ENCODE assay signal across 18 cellular contexts in genomic region chr5:68419101-68419636, GRCh38.
A peak's percentile ranks its signal among the peaks of the same experiment; 100 is the strongest.
DNase-seq lines count a peak whose midpoint lies in the region; ATAC-seq and TF ChIP-seq lines count a peak whose summit lies in the region.
"Had no signal": no experiment of that assay in that cellular context is flagged by ENCODE, and none has a peak within 500 bp of the region (broad histone marks: within the 10 kb centered on the region; RNA-seq: fewer than 3 reads in every experiment).

No MANE protein-coding gene starts in this region.

- H3K4me3 ChIP-seq in Caco-2 (ENCODE audit: low read depth, low read length): no peak overlapping the region
- H3K4me3 ChIP-seq in adipocyte (ENCODE audit: low read length): peak overlapping the region; percentile 55
- no peak overlapping the region for H3K4me3 ChIP-seq in mesodermal cell (ENCODE audit: extremely low read depth, insufficient read depth, low read length, poor library complexity, severe bottlenecking)
- H3K4me3 ChIP-seq in stomach: no peak overlapping the region
- H3K4me3 ChIP-seq in body of pancreas: no peak overlapping the region
- H3K4me3 ChIP-seq: dorsolateral prefrontal cortex, heart right ventricle had no signal

- intact Hi-C loops in Caco-2 (cut with micrococcal nuclease; ENCODE audit: unreplicated experiment) (no loop called here), stomach (cut with DNase I; ENCODE audit: low total_unique reads) (no loop called here), body of pancreas (cut with DNase I) (no loop called here)

- WGBS in mesodermal cell (ENCODE audit: insufficient coverage in 2 of 2), 2 experiments: 93% methylated on average over 2 of the region's 4 CpGs; no CpG with 5 or more reads in 1 of the 2 experiments
- 79 to 86% (median 82%) methylated on average over 4 of the region's 4 CpGs for WGBS in stomach, 5 donors
- WGBS in body of pancreas, 2 donors: 71 to 77% methylated on average over 4 of the region's 4 CpGs

- H3K9me3 Mint-ChIP-seq in Caco-2 (ENCODE audit: unreplicated experiment) (peaks cover 20% of the 10 kb centered on the region), mesothelial cell of epicardium (no peaks in the 10 kb centered on the region)
- H3K9me3 Mint-ChIP-seq: activated naive CD4-positive, alpha-beta T cell treated with anti-CD3 and anti-CD28 coated beads, Interleukin-2, amount 50 U/mL, for 24 hours; activated T-cell treated with anti-CD3 and anti-CD28 coated beads, Interleukin-2, amount 50 U/mL, for 24 hours; neural crest cell; stimulated activated naive CD8-positive, alpha-beta T cell treated with anti-CD3 and anti-CD28 coated beads, Interleukin-15, Interleukin-2, amounts not matched to agents 100 ng/mL and 50 ng/mL, for 24 hours had no signal

- TF ChIP-seq EP300 in stomach (IDR thresholded peaks at IDR 0.05): no peak

- TF ChIP-seq CTCF in Caco-2 (IDR thresholded peaks at IDR 0.05; ENCODE audit: insufficient read depth in 1 of 2, low read depth in 1 of 2, low read length in 1 of 2, severe bottlenecking in 1 of 2, unreplicated experiment in 1 of 2): no peak
- no peak for TF ChIP-seq CTCF in stomach (IDR thresholded peaks at IDR 0.05)
- no peak for TF ChIP-seq CTCF in body of pancreas (IDR thresholded peaks at IDR 0.05)
- TF ChIP-seq CTCF in mesothelial cell of epicardium (IDR thresholded peaks at IDR 0.05; ENCODE audit: unreplicated experiment): no peak

- peaks cover 5% of the 10 kb centered on the region for H3K36me3 Mint-ChIP-seq in Caco-2 (ENCODE audit: insufficient read depth, unreplicated experiment)
- H3K36me3 Mint-ChIP-seq in mesothelial cell of epicardium: no peaks in the 10 kb centered on the region
- H3K36me3 Mint-ChIP-seq: activated naive CD4-positive, alpha-beta T cell treated with anti-CD3 and anti-CD28 coated beads, Interleukin-2, amount 50 U/mL, for 24 hours had no signal

- peaks cover 30% of the 10 kb centered on the region for H3K4me1 Mint-ChIP-seq in Caco-2 (ENCODE audit: low read depth, unreplicated experiment)
- H3K4me1 Mint-ChIP-seq in mesothelial cell of epicardium: peaks cover 35% of the 10 kb centered on the region

- H3K4me3 Mint-ChIP-seq in Caco-2 (ENCODE audit: unreplicated experiment): no peak overlapping the region
- H3K4me3 Mint-ChIP-seq in mesothelial cell of epicardium: no peak overlapping the region
- H3K4me3 Mint-ChIP-seq: activated naive CD4-positive, alpha-beta T cell treated with anti-CD3 and anti-CD28 coated beads, Interleukin-2, amount 50 U/mL, for 24 hours; activated T-cell treated with anti-CD3 and anti-CD28 coated beads, Interleukin-2, amount 50 U/mL, for 24 hours; neural crest cell; stimulated activated naive CD8-positive, alpha-beta T cell treated with anti-CD3 and anti-CD28 coated beads, Interleukin-15, Interleukin-2, amounts not matched to agents 100 ng/mL and 50 ng/mL, for 24 hours had no signal

- H3K4me1 ChIP-seq in Caco-2 (peaks cover 11% of the 10 kb centered on the region), adipocyte (ENCODE audit: control insufficient read depth, insufficient read depth, low read length) (peaks cover 50% of the 10 kb centered on the region), mesodermal cell (ENCODE audit: control insufficient read depth, insufficient read depth, low read length, poor library complexity, severe bottlenecking) (peaks cover 20% of the 10 kb centered on the region), stomach (peaks cover 5 to 27% (median 13%) of the 10 kb centered on the region in 4 donors), body of pancreas (peaks cover 8% of the 10 kb centered on the region)

- CTCF ChIA-PET in Caco-2 (lab: Charles Lee): no interaction called here

- peak overlapping the region; percentile 83 for H3K9ac ChIP-seq in adipocyte (ENCODE audit: low read length)
- H3K9ac ChIP-seq: KMS-11 had no signal

- H3K27ac ChIP-seq in mesodermal cell (ENCODE audit: low read depth, low read length, severe bottlenecking): peak overlapping the region; percentile 79
- H3K27ac ChIP-seq in stomach: peak overlapping the region in 4 of 5 donors; percentile 4 to 63 (median 22)
- no peak overlapping the region for H3K27ac ChIP-seq in body of pancreas
- H3K27ac ChIP-seq: heart right ventricle, KMS-11 had no signal

- no peak for TF ChIP-seq POLR2A in stomach (IDR thresholded peaks at IDR 0.05)
- TF ChIP-seq POLR2A in body of pancreas (IDR thresholded peaks at IDR 0.05): no peak

- no peaks in the 10 kb centered on the region for H3K9me3 ChIP-seq in Caco-2
- H3K9me3 ChIP-seq in adipocyte (ENCODE audit: control insufficient read depth, low read length): no peaks in the 10 kb centered on the region
- no peaks in the 10 kb centered on the region for H3K9me3 ChIP-seq in mesodermal cell (ENCODE audit: control insufficient read depth, low read length)
- no peaks in the 10 kb centered on the region for H3K9me3 ChIP-seq in stomach
- H3K9me3 ChIP-seq in body of pancreas: no peaks in the 10 kb centered on the region
- H3K9me3 ChIP-seq: heart right ventricle had no signal

- DNase-seq in Caco-2 (no peak), adipocyte (ENCODE audit: low read depth) (no peak), stomach (no peak), body of pancreas (no peak), glomerular visceral epithelial cell (ENCODE audit: extremely low spot score) (no peak), mesothelial cell of epicardium (ENCODE audit: low spot score in 2 of 2, unreplicated experiment in 2 of 2) (no peak)
- DNase-seq: activated CD4-positive, alpha-beta T cell treated with anti-CD3 and anti-CD28 coated beads, Interleukin-2, amount 50 U/mL, for 4 hours; activated T-cell treated with anti-CD3 and anti-CD28 coated beads, Interleukin-2, amount 50 U/mL, for 24 hours; dorsolateral prefrontal cortex; NCI-H774; SW 1271 had no signal

- H3K27me3 ChIP-seq in Caco-2 (replicated peaks; ENCODE audit: control insufficient read depth, insufficient read depth, low read length) (no peaks in the 10 kb centered on the region), adipocyte (replicated peaks; ENCODE audit: control insufficient read depth, insufficient read depth, low read length) (no peaks in the 10 kb centered on the region), stomach (no peaks in the 10 kb centered on the region), body of pancreas (no peaks in the 10 kb centered on the region)
- H3K27me3 ChIP-seq: dorsolateral prefrontal cortex, heart right ventricle had no signal

- no TSS peak for BruUV-seq in Caco-2 (replicated peaks; lab: Mats Ljungman, UMichigan)

- peak overlapping the region; percentile 1 for H3K27ac Mint-ChIP-seq in Caco-2 (ENCODE audit: unreplicated experiment)
- no peak overlapping the region for H3K27ac Mint-ChIP-seq in mesothelial cell of epicardium
- H3K27ac Mint-ChIP-seq: activated naive CD4-positive, alpha-beta T cell treated with anti-CD3 and anti-CD28 coated beads, Interleukin-2, amount 50 U/mL, for 24 hours; activated T-cell treated with anti-CD3 and anti-CD28 coated beads, Interleukin-2, amount 50 U/mL, for 24 hours; stimulated activated naive CD8-positive, alpha-beta T cell treated with anti-CD3 and anti-CD28 coated beads, Interleukin-15, Interleukin-2, amounts not matched to agents 100 ng/mL and 50 ng/mL, for 24 hours had no signal

- POLR2A ChIA-PET in Caco-2 (lab: Charles Lee): no interaction called here

- H3K27me3 Mint-ChIP-seq in Caco-2 (ENCODE audit: insufficient read depth, unreplicated experiment): no peaks in the 10 kb centered on the region
- H3K27me3 Mint-ChIP-seq in mesothelial cell of epicardium (ENCODE audit: low read depth): no peaks in the 10 kb centered on the region
- H3K27me3 Mint-ChIP-seq: activated naive CD4-positive, alpha-beta T cell treated with anti-CD3 and anti-CD28 coated beads, Interleukin-2, amount 50 U/mL, for 24 hours; activated T-cell treated with anti-CD3 and anti-CD28 coated beads, Interleukin-2, amount 50 U/mL, for 24 hours; stimulated activated naive CD8-positive, alpha-beta T cell treated with anti-CD3 and anti-CD28 coated beads, Interleukin-15, Interleukin-2, amounts not matched to agents 100 ng/mL and 50 ng/mL, for 24 hours had no signal

- no peak for ATAC-seq in body of pancreas
- no peak for ATAC-seq in GM21737 (IDR thresholded peaks at IDR 0.05; ENCODE audit: unreplicated experiment)

- H3K36me3 ChIP-seq in Caco-2 (ENCODE audit: control insufficient read depth, insufficient read depth, low read length): no peaks in the 10 kb centered on the region
- H3K36me3 ChIP-seq in adipocyte (ENCODE audit: control insufficient read depth, insufficient read depth, low read length, severe bottlenecking): no peaks in the 10 kb centered on the region
- H3K36me3 ChIP-seq in mesodermal cell (ENCODE audit: control insufficient read depth, insufficient read depth, low read length): no peaks in the 10 kb centered on the region
- no peaks in the 10 kb centered on the region for H3K36me3 ChIP-seq in stomach
- no peaks in the 10 kb centered on the region for H3K36me3 ChIP-seq in body of pancreas (replicated peaks in 1 of 2; ENCODE audit: insufficient read depth in 1 of 2, low read depth in 2 of 2)
- H3K36me3 ChIP-seq: heart right ventricle had no signal

Comparison
In these comparisons a context has a peak if more than half of its experiments do, and no peak if none do; other contexts are left out.
1. H3K27ac ChIP-seq: peak in mesodermal cell (single experiment) and stomach (4 of 5); none in body of pancreas (0 of 4).